Comparison of ENCODE assay signal across 9 cellular contexts in the genomic region with DNA sequence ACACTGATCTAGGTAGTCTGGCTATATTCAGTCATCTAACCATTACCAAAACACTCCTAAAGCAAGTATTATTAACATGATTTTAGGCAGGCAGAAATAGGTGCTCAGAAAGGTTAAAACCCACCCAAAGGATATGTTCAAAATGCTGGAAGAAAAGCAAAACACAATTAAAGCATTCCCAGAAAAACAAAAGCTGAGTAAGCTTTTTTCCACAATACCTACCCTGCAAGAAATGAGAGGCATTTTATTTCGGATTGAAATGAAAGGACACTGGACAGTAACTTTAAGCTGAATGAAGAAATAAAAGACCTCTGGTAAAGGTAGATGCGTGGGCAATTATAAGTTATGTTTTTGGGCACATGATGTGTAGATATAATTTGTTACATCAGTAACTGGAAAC. TPM values are rescaled to one million over a fixed set of nuclear protein-coding genes. Genes with fewer than 3 reads are reported as not detected.
"Had no signal": no experiment of that assay in that cellular context is flagged by ENCODE, and none has a peak within 500 bp of the region (broad histone marks: within the 10 kb centered on the region; RNA-seq: fewer than 3 reads in every experiment).

No MANE protein-coding gene starts in this region.

- H3K27ac ChIP-seq: GM23248, HL-60 had no signal

- DNase-seq: GM23248, GOT3, H9, HCEC 1CT, KG1 had no signal

- H3K4me3 ChIP-seq: GM23248 had no signal

- FAIRE-seq: H54 had no signal

- H2AFZ ChIP-seq: GM23248 had no signal

- H3K9ac ChIP-seq: GM23248 had no signal

RNA-seq across cellular contexts. Expression of a gene that starts 8.2 kb away (rescaled TPM):
- total RNA-seq: GM23248, H9 had no signal
- polyA plus RNA-seq: GM23248, IgD-negative memory B cell had no signal

RNA-seq across cellular contexts. Expression of a gene that starts 21.8 kb away (rescaled TPM):
- total RNA-seq: GM23248, H9, HT1080 had no signal
- polyA plus RNA-seq: GM23248, IgD-negative memory B cell had no signal

RNA-seq across cellular contexts. Expression of a gene that starts 51.6 kb away (rescaled TPM):
- total RNA-seq: GM23248, H9, HT1080 had no signal
- polyA plus RNA-seq: GM23248, IgD-negative memory B cell had no signal
